ENCODE assay signal across 9 cellular contexts in the genomic region with DNA sequence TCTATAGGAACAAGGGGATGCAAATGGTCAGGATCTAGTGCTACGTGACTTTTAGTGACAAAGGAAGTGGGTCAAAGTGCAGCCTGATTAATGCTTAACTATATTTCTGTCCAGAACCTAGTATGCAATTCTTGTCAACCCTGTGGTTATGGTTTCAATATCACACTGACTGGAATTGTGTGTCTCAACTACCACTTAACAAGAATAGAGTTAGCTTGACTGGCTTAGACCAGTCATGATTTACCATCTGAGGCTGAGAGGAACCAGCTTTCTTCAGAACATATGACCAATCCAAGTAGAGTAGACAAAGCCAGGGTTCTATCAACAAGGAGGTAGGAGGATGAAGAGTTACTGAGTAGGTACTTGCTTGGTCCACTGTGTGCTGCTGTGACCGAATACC.
DNase-seq lines count a peak whose midpoint lies in the region; ATAC-seq and TF ChIP-seq lines count a peak whose summit lies in the region.
"Had no signal": no experiment of that assay in that cellular context is flagged by ENCODE, and none has a peak within 500 bp of the region (broad histone marks: within the 10 kb centered on the region; RNA-seq: fewer than 3 reads in every experiment).

No MANE protein-coding gene starts in this region.

- peaks cover 4% of the 10 kb centered on the region for H3K27me3 Mint-ChIP-seq in nephron (ENCODE audit: low read depth)

- H3K4me1 Mint-ChIP-seq in nephron = no peaks in the 10 kb centered on the region

- no peaks in the 10 kb centered on the region for H3K9me3 Mint-ChIP-seq in nephron

- DNase-seq in NCI-H2029 treated with DMSO at 0.1 percent for 48 hours (lab: John Stamatoyannopoulos, UW) (no peak), iPS-NIHi11 (ENCODE audit: low spot score) (no peak), OCI-M1 (lab: John Stamatoyannopoulos, UW) (no peak)
- DNase-seq: NCI-H226, SK-N-SH had no signal

- ATAC-seq in GM18909 (IDR thresholded peaks at IDR 0.05; ENCODE audit: poor library complexity, unreplicated experiment) (peak; percentile 98), GM21576 (IDR thresholded peaks at IDR 0.05; ENCODE audit: unreplicated experiment) (peak; percentile 94), HG03196 (IDR thresholded peaks at IDR 0.05; ENCODE audit: unreplicated experiment) (peak; percentile 97)

- no peak for TF ChIP-seq CTCF in nephron (IDR thresholded peaks at IDR 0.05; ENCODE audit: unreplicated experiment in 3 of 3)

- no peaks in the 10 kb centered on the region for H3K36me3 Mint-ChIP-seq in nephron (ENCODE audit: low read depth)

- H3K27ac Mint-ChIP-seq in nephron = peak overlapping the region in 2 of 3 experiments; percentile 3 to 90

- H3K4me3 Mint-ChIP-seq in nephron = no peak overlapping the region
